Comparison of ENCODE assay signal across 21 cellular contexts in genomic region chr7:41097501-41097900, GRCh38.
DNase-seq lines count a peak whose midpoint lies in the region; ATAC-seq, FAIRE-seq and TF ChIP-seq lines count a peak whose summit lies in the region.
"Had no signal": no experiment of that assay in that cellular context is flagged by ENCODE, and none has a peak within 500 bp of the region (broad histone marks: within the 10 kb centered on the region; RNA-seq: fewer than 3 reads in every experiment).

No MANE protein-coding gene starts in this region.

- H3K36me3 Mint-ChIP-seq in MCF 10A (ENCODE audit: insufficient read depth, unreplicated experiment) = no peaks in the 10 kb centered on the region
- H3K36me3 Mint-ChIP-seq in astrocyte (ENCODE audit: low read depth, unreplicated experiment) = no peaks in the 10 kb centered on the region
- no peaks in the 10 kb centered on the region for H3K36me3 Mint-ChIP-seq in CD4-positive, alpha-beta memory T cell

- peak; percentile 64 for FAIRE-seq in astrocyte (lab: Jason Lieb, UNC)
- FAIRE-seq: K562 had no signal

- peaks cover 9% of the 10 kb centered on the region for H3K9me3 ChIP-seq in mammary epithelial cell (replicated peaks; ENCODE audit: insufficient read depth, low read length)
- H3K9me3 ChIP-seq in astrocyte (ENCODE audit: insufficient read depth, low read depth, low read length) = no peaks in the 10 kb centered on the region
- no peaks in the 10 kb centered on the region for H3K9me3 ChIP-seq in CD4-positive, alpha-beta memory T cell (ENCODE audit: control insufficient read depth in 1 of 2, low read length in 2 of 2)
- H3K9me3 ChIP-seq: ascending aorta had no signal

- no peak overlapping the region for H3K4me2 ChIP-seq in mammary epithelial cell (ENCODE audit: insufficient read depth, low read depth, low read length)
- H3K4me2 ChIP-seq in astrocyte (ENCODE audit: low read length) = peak overlapping the region; percentile 67

- H3K27ac ChIP-seq in mammary epithelial cell (ENCODE audit: insufficient read depth, low read depth, low read length) (peak overlapping the region; percentile 81), astrocyte (ENCODE audit: low read depth, low read length) (peak overlapping the region; percentile 99)
- H3K27ac ChIP-seq in CD4-positive, alpha-beta memory T cell (ENCODE audit: low read depth, low read length) = no peak overlapping the region
- H3K27ac ChIP-seq: 22Rv1, ascending aorta had no signal

- no peaks in the 10 kb centered on the region for H3K9me3 Mint-ChIP-seq in MCF 10A (ENCODE audit: unreplicated experiment)
- no peaks in the 10 kb centered on the region for H3K9me3 Mint-ChIP-seq in astrocyte (ENCODE audit: unreplicated experiment)
- peaks cover 2 to 16% (median 7%) of the 10 kb centered on the region in 8 donors for H3K9me3 Mint-ChIP-seq in CD4-positive, alpha-beta memory T cell
- H3K9me3 Mint-ChIP-seq: activated CD4-positive, alpha-beta T cell treated with anti-CD3 and anti-CD28 coated beads, Interleukin-2, amount 10 ng/mL, durations not matched to agents 24 days and 14 days had no signal

- CTCF ChIA-PET in mammary epithelial cell (lab: Charles Lee; ENCODE audit: low non-redundant PET) = no interaction called here
- CTCF ChIA-PET in MCF 10A (lab: Yijun Ruan, JAX) = interaction anchor here (0.6 kb wide), 1 partner anchor 663 kb away, joined by 3 read pairs; no protein-coding TSS in a partner anchor
- CTCF ChIA-PET in CD4-positive, alpha-beta memory T cell (lab: Charles Lee; ENCODE audit: partially characterized antibody) = no interaction called here

- H3K27me3 ChIP-seq in mammary epithelial cell (ENCODE audit: insufficient read depth, low read length) = no peaks in the 10 kb centered on the region
- H3K27me3 ChIP-seq in astrocyte (ENCODE audit: insufficient read depth, low read length) = no peaks in the 10 kb centered on the region
- no peaks in the 10 kb centered on the region for H3K27me3 ChIP-seq in CD4-positive, alpha-beta memory T cell (ENCODE audit: insufficient read depth, low read length)
- H3K27me3 ChIP-seq: ascending aorta had no signal

- intact Hi-C loops in mammary epithelial cell (cut with micrococcal nuclease) (loop anchor here (1.0 kb wide), 1 partner anchor 51 kb away; no protein-coding TSS in a partner anchor), MCF 10A (cut with micrococcal nuclease) (no loop called here)
- intact Hi-C loops in CD4-positive, alpha-beta memory T cell (cut with micrococcal nuclease) = no loop called here

- peak; percentile 95 for DNase-seq in mammary epithelial cell
- no peak for DNase-seq in MCF 10A (ENCODE audit: unreplicated experiment)
- peak; percentile 99 for DNase-seq in astrocyte (ENCODE audit: low read depth)
- DNase-seq in fibroblast of villous mesenchyme (ENCODE audit: low read depth) = peak; percentile 6
- peak; percentile 69 for DNase-seq in stromal cell of bone marrow (ENCODE audit: low read depth)
- DNase-seq in CD4-positive, alpha-beta memory T cell = no peak
- DNase-seq in GM19238 (ENCODE audit: insufficient read length, low spot score) = no peak
- DNase-seq: activated naive CD4-positive, alpha-beta T cell; DMS79 treated with DMSO at 0.1 percent for 48 hours; hippocampal formation; left cardiac atrium; NCI-H1092 treated with DMSO at 0.1 percent for 48 hours; NCI-H2081 treated with DMSO at 0.1 percent for 48 hours; NCI-H524 treated with DMSO at 0.1 percent for 48 hours; stimulated activated naive CD8-positive, alpha-beta T cell treated with anti-CD3 and anti-CD28 coated beads, Interleukin-15, amount 100 ng/mL, for 72 hours had no signal

- H3K36me3 ChIP-seq in mammary epithelial cell (ENCODE audit: insufficient read depth, low read length) (no peaks in the 10 kb centered on the region), astrocyte (ENCODE audit: insufficient read depth, low read length) (no peaks in the 10 kb centered on the region)
- H3K36me3 ChIP-seq in CD4-positive, alpha-beta memory T cell (ENCODE audit: insufficient read depth, low read length) = no peaks in the 10 kb centered on the region
- H3K36me3 ChIP-seq: ascending aorta had no signal

- H4K20me1 ChIP-seq in mammary epithelial cell (ENCODE audit: insufficient read depth, low read length) (no peaks in the 10 kb centered on the region), astrocyte (ENCODE audit: insufficient read depth, low read length) (no peaks in the 10 kb centered on the region)

- POLR2A ChIA-PET in MCF 10A (lab: Yijun Ruan, JAX) = no interaction called here
- POLR2A ChIA-PET in CD4-positive, alpha-beta memory T cell (lab: Charles Lee; ENCODE audit: partially characterized antibody) = no interaction called here

- H2AFZ ChIP-seq in mammary epithelial cell (ENCODE audit: low read depth, low read length) (peak overlapping the region; percentile 23), astrocyte (ENCODE audit: low read depth, low read length) (peak overlapping the region; percentile 20)

- H3K9ac ChIP-seq in mammary epithelial cell (ENCODE audit: insufficient read depth, low read length) = peak overlapping the region; percentile 24
- peak overlapping the region; percentile 88 for H3K9ac ChIP-seq in astrocyte (ENCODE audit: low read length)

- H3K4me3 ChIP-seq in mammary epithelial cell (replicated peaks in 1 of 3; ENCODE audit: insufficient read depth in 1 of 3, low read depth in 2 of 3, low read length in 3 of 3) (no peak overlapping the region), astrocyte (ENCODE audit: insufficient read depth, low read depth, low read length) (no peak overlapping the region), fibroblast of villous mesenchyme (ENCODE audit: low read depth, low read length) (no peak overlapping the region)
- no peak overlapping the region for H3K4me3 ChIP-seq in CD4-positive, alpha-beta memory T cell (ENCODE audit: low read length in 2 of 2)
- H3K4me3 ChIP-seq: ascending aorta, K562 had no signal

- BruUV-seq in mammary epithelial cell (replicated peaks; lab: Mats Ljungman, UMichigan) (no TSS peak), MCF 10A (replicated peaks; lab: Mats Ljungman, UMichigan) (no TSS peak)

- no peaks in the 10 kb centered on the region for H3K79me2 ChIP-seq in mammary epithelial cell (ENCODE audit: insufficient read depth, low read length)
- no peaks in the 10 kb centered on the region for H3K79me2 ChIP-seq in astrocyte (ENCODE audit: insufficient read depth, low read length)

- dilution Hi-C loops in mammary epithelial cell (cut with HindIII; ENCODE audit: low sequenced_read_pairs) = no loop called here

- in situ Hi-C loops in mammary epithelial cell (cut with MboI; ENCODE audit: low sequenced_read_pairs in 2 of 2) = no loop called here

- 66% methylated on average over 6 of the region's 6 CpGs for WGBS in mammary epithelial cell (ENCODE audit: low coverage, missing lambda C conversion rate)

- peaks cover 6% of the 10 kb centered on the region for H3K4me1 Mint-ChIP-seq in MCF 10A (ENCODE audit: insufficient read depth, unreplicated experiment)
- H3K4me1 Mint-ChIP-seq in astrocyte (ENCODE audit: low read depth, unreplicated experiment) = peaks cover 20% of the 10 kb centered on the region
- no peaks in the 10 kb centered on the region for H3K4me1 Mint-ChIP-seq in CD4-positive, alpha-beta memory T cell
- H3K4me1 Mint-ChIP-seq: activated CD4-positive, alpha-beta T cell treated with anti-CD3 and anti-CD28 coated beads, Interleukin-2, amount 10 ng/mL, durations not matched to agents 24 days and 14 days; stimulated activated naive CD8-positive, alpha-beta T cell treated with anti-CD3 and anti-CD28 coated beads, Interleukin-15, amount 100 ng/mL, for 72 hours had no signal

- H3K27ac Mint-ChIP-seq in MCF 10A (ENCODE audit: low read depth, unreplicated experiment) = no peak overlapping the region
- H3K27ac Mint-ChIP-seq in astrocyte (ENCODE audit: unreplicated experiment) = no peak overlapping the region
- no peak overlapping the region for H3K27ac Mint-ChIP-seq in CD4-positive, alpha-beta memory T cell
- H3K27ac Mint-ChIP-seq: activated CD4-positive, alpha-beta T cell treated with anti-CD3 and anti-CD28 coated beads, Interleukin-2, amount 10 ng/mL, durations not matched to agents 24 days and 14 days; dendritic cell treated with granulocyte-macrophage colony-stimulating factor and Interleukin-4, amounts not matched to agents 40 ng/mL and 50 ng/mL, for 4 days; stimulated activated naive CD8-positive, alpha-beta T cell treated with anti-CD3 and anti-CD28 coated beads, Interleukin-15, amount 100 ng/mL, for 72 hours had no signal

- no peak for ATAC-seq in HG02970 (IDR thresholded peaks at IDR 0.05; ENCODE audit: low FRiP score, unreplicated experiment)
- ATAC-seq: K562; left cardiac atrium; stimulated activated naive CD8-positive, alpha-beta T cell treated with anti-CD3 and anti-CD28 coated beads, Interleukin-15, amount 100 ng/mL, for 72 hours had no signal

- H3K27me3 Mint-ChIP-seq in MCF 10A (ENCODE audit: insufficient read depth, unreplicated experiment) (no peaks in the 10 kb centered on the region), astrocyte (ENCODE audit: low read depth, unreplicated experiment) (no peaks in the 10 kb centered on the region)
- no peaks in the 10 kb centered on the region for H3K27me3 Mint-ChIP-seq in CD4-positive, alpha-beta memory T cell
- H3K27me3 Mint-ChIP-seq: activated CD4-positive, alpha-beta T cell treated with anti-CD3 and anti-CD28 coated beads, Interleukin-2, amount 10 ng/mL, durations not matched to agents 24 days and 14 days; dendritic cell treated with granulocyte-macrophage colony-stimulating factor and Interleukin-4, amounts not matched to agents 40 ng/mL and 50 ng/mL, for 4 days; stimulated activated naive CD8-positive, alpha-beta T cell treated with anti-CD3 and anti-CD28 coated beads, Interleukin-15, amount 100 ng/mL, for 72 hours had no signal

- H3K4me1 ChIP-seq in mammary epithelial cell (ENCODE audit: insufficient read depth, low read length) (peaks cover 22% of the 10 kb centered on the region), astrocyte (ENCODE audit: insufficient read depth, low read length) (peaks cover 27% of the 10 kb centered on the region)
- H3K4me1 ChIP-seq in CD4-positive, alpha-beta memory T cell (ENCODE audit: insufficient read depth, low read length) = no peaks in the 10 kb centered on the region
- H3K4me1 ChIP-seq: ascending aorta had no signal

- H3K4me3 Mint-ChIP-seq in MCF 10A (ENCODE audit: unreplicated experiment) (no peak overlapping the region), astrocyte (ENCODE audit: unreplicated experiment) (no peak overlapping the region)
- H3K4me3 Mint-ChIP-seq in CD4-positive, alpha-beta memory T cell = no peak overlapping the region
- H3K4me3 Mint-ChIP-seq: activated CD4-positive, alpha-beta T cell treated with anti-CD3 and anti-CD28 coated beads, Interleukin-2, amount 10 ng/mL, durations not matched to agents 24 days and 14 days; dendritic cell treated with granulocyte-macrophage colony-stimulating factor and Interleukin-4, amounts not matched to agents 40 ng/mL and 50 ng/mL, for 4 days; stimulated activated naive CD8-positive, alpha-beta T cell treated with anti-CD3 and anti-CD28 coated beads, Interleukin-15, amount 100 ng/mL, for 72 hours had no signal

- TF ChIP-seq CTCF in mammary epithelial cell (conservative IDR thresholded peaks at IDR 0.05 in 1 of 2, IDR thresholded peaks at IDR 0.05 in 1 of 2; ENCODE audit: extremely low read depth in 1 of 2, insufficient read depth in 1 of 2, low read depth in 1 of 2, low read length in 2 of 2) = no peak
- no peak for TF ChIP-seq CTCF in MCF 10A (IDR thresholded peaks at IDR 0.05; ENCODE audit: unreplicated experiment)
- TF ChIP-seq CTCF in astrocyte (IDR thresholded peaks at IDR 0.05; ENCODE audit: insufficient read depth, low read depth, low read length) = no peak
- no peak for TF ChIP-seq CTCF in fibroblast of villous mesenchyme (IDR thresholded peaks at IDR 0.05; ENCODE audit: insufficient read depth, low read depth, low read length)

Comparison
In these comparisons a context has a peak if more than half of its experiments do, and no peak if none do; other contexts are left out.
1. DNase-seq: peak in mammary epithelial cell (single experiment), astrocyte (single experiment), fibroblast of villous mesenchyme (single experiment) and stromal cell of bone marrow (single experiment); none in MCF 10A (single experiment), CD4-positive, alpha-beta memory T cell (0 of 5) and GM19238 (single experiment).